Comparison of ENCODE assay signal across 9 cellular contexts in the genomic region with DNA sequence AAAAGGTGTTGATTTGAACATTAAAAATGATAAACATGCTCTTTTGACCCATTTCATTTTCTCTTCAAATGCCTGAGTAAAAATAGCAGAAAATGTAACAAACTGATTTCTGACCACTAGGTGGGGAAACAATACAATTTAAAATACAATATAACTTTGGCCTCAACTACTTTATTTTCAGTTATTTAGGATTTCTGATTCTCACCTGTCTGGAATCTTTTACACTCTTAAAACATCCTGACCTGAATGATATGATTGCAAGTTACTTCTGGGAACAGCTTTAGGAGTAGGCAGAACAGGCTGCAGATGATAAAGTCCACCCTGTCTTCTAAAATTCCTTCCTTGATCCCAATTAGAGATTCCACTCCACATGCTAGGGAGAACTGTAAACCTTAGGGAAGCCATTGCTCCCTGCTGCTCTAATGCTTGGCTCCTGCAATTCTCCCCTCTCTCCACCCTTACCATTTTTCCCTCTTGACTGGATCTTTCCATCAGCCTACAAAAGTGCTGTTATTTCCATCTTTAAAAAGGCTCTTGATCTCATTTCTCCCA.
DNase-seq lines count a peak whose midpoint lies in the region; ATAC-seq and TF ChIP-seq lines count a peak whose summit lies in the region.
"Had no signal": no experiment of that assay in that cellular context is flagged by ENCODE, and none has a peak within 500 bp of the region (broad histone marks: within the 10 kb centered on the region; RNA-seq: fewer than 3 reads in every experiment).

No MANE protein-coding gene starts in this region.

- no peaks in the 10 kb centered on the region for H4K20me1 ChIP-seq in OCI-LY3 (ENCODE audit: insufficient read depth, low read length)

- H3K9ac ChIP-seq in OCI-LY3 (ENCODE audit: low read length), result no peak overlapping the region

- H3K79me2 ChIP-seq in OCI-LY3 (ENCODE audit: low read length), result no peaks in the 10 kb centered on the region

- peak; percentile 14 for DNase-seq in SIG-M5 treated with dmso at 0.1 percent for 504 hours (lab: John Stamatoyannopoulos, UW; ENCODE audit: unreplicated experiment)
- DNase-seq in SIG-M5 (lab: John Stamatoyannopoulos, UW), result no peak
- DNase-seq in dermis blood vessel endothelial cell, result peak; percentile 55
- no peak for DNase-seq in retinal pigment epithelial cell (ENCODE audit: low read depth)

- no peaks in the 10 kb centered on the region for H3K36me3 ChIP-seq in OCI-LY3 (replicated peaks; ENCODE audit: low read depth, low read length)

- TF ChIP-seq CTCF in OCI-LY3 (IDR thresholded peaks at IDR 0.05; ENCODE audit: low read depth, low read length) (peak; percentile 53), retinal pigment epithelial cell (conservative IDR thresholded peaks at IDR 0.05; ENCODE audit: low read depth, low read length) (peak; percentile 31)

- H3K4me3 ChIP-seq in OCI-LY3 (ENCODE audit: low read length) (no peak overlapping the region), retinal pigment epithelial cell (ENCODE audit: low read length) (no peak overlapping the region)

- no peak overlapping the region; the same call in 1 of the 2 replicates for H2AFZ ChIP-seq in OCI-LY3 (ENCODE audit: low read depth, low read length)

- no peak for ATAC-seq in GM21786 (IDR thresholded peaks at IDR 0.05; ENCODE audit: unreplicated experiment)
- no peak for ATAC-seq in GM19324 (IDR thresholded peaks at IDR 0.05; ENCODE audit: low FRiP score, unreplicated experiment)
- no peak for ATAC-seq in HG02852 (IDR thresholded peaks at IDR 0.05; ENCODE audit: unreplicated experiment)

- H3K4me2 ChIP-seq in OCI-LY3 (ENCODE audit: low read length), result no peak overlapping the region

- no peaks in the 10 kb centered on the region for H3K9me3 ChIP-seq in OCI-LY3 (ENCODE audit: insufficient read depth, low read length)
- H3K9me3 ChIP-seq: Caco-2 had no signal

- no peaks in the 10 kb centered on the region for H3K27me3 ChIP-seq in OCI-LY3 (ENCODE audit: low read depth, low read length)

- H3K27ac ChIP-seq in OCI-LY3 (ENCODE audit: low read length), result no peak overlapping the region

- H3K4me1 ChIP-seq in OCI-LY3 (ENCODE audit: low read length), result peaks cover 21% of the 10 kb centered on the region

Comparison
In these comparisons a context has a peak if more than half of its experiments do, and no peak if none do; other contexts are left out.
1. DNase-seq: peak in SIG-M5 treated with dmso at 0.1 percent for 504 hours (single experiment) and dermis blood vessel endothelial cell (single experiment); none in SIG-M5 (single experiment) and retinal pigment epithelial cell (single experiment).